1 cellular context compared by ENCODE assay signal in genomic region chr13:46546084-46546786, GRCh38.
TF ChIP-seq lines count a peak whose summit lies in the region.

No MANE protein-coding gene starts in this region.

TF ChIP-seq in SK-N-SH treated with all-trans-retinoic acid at 6 μM for 48 hours, 23 proteins besides CTCF, POLR2A, EP300 and RAD21 (continued from another document):
- TF ChIP-seq POU6F1 (CRISPR knock-in tag; IDR thresholded peaks at IDR 0.05; ENCODE audit: borderline replicate concordance, low read depth): no peak
- TF ChIP-seq ESRRG (CRISPR knock-in tag; IDR thresholded peaks at IDR 0.05): no peak
- TF ChIP-seq BACH2 (CRISPR knock-in tag; IDR thresholded peaks at IDR 0.05; ENCODE audit: borderline replicate concordance): no peak
- TF ChIP-seq, protein P1, sequence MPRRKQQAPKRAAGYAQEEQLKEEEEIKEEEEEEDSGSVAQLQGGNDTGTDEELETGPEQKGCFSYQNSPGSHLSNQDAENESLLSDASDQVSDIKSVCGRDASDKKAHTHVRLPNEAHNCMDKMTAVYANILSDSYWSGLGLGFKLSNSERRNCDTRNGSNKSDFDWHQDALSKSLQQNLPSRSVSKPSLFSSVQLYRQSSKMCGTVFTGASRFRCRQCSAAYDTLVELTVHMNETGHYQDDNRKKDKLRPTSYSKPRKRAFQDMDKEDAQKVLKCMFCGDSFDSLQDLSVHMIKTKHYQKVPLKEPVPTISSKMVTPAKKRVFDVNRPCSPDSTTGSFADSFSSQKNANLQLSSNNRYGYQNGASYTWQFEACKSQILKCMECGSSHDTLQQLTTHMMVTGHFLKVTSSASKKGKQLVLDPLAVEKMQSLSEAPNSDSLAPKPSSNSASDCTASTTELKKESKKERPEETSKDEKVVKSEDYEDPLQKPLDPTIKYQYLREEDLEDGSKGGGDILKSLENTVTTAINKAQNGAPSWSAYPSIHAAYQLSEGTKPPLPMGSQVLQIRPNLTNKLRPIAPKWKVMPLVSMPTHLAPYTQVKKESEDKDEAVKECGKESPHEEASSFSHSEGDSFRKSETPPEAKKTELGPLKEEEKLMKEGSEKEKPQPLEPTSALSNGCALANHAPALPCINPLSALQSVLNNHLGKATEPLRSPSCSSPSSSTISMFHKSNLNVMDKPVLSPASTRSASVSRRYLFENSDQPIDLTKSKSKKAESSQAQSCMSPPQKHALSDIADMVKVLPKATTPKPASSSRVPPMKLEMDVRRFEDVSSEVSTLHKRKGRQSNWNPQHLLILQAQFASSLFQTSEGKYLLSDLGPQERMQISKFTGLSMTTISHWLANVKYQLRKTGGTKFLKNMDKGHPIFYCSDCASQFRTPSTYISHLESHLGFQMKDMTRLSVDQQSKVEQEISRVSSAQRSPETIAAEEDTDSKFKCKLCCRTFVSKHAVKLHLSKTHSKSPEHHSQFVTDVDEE (CRISPR knock-in tag; IDR thresholded peaks at IDR 0.05): no peak
- no peak for TF ChIP-seq ZNF70 (CRISPR knock-in tag; IDR thresholded peaks at IDR 0.05)
- TF ChIP-seq GLIS3 (CRISPR knock-in tag; IDR thresholded peaks at IDR 0.05): no peak
- no peak for TF ChIP-seq ZC3H10 (CRISPR knock-in tag; IDR thresholded peaks at IDR 0.05)
- no peak for TF ChIP-seq PATZ1 (CRISPR knock-in tag; IDR thresholded peaks at IDR 0.05; ENCODE audit: borderline replicate concordance)
- no peak for TF ChIP-seq CSDC2 (CRISPR knock-in tag; IDR thresholded peaks at IDR 0.05)
- no peak for TF ChIP-seq RARB (CRISPR knock-in tag; IDR thresholded peaks at IDR 0.05)
- TF ChIP-seq, protein P2, sequence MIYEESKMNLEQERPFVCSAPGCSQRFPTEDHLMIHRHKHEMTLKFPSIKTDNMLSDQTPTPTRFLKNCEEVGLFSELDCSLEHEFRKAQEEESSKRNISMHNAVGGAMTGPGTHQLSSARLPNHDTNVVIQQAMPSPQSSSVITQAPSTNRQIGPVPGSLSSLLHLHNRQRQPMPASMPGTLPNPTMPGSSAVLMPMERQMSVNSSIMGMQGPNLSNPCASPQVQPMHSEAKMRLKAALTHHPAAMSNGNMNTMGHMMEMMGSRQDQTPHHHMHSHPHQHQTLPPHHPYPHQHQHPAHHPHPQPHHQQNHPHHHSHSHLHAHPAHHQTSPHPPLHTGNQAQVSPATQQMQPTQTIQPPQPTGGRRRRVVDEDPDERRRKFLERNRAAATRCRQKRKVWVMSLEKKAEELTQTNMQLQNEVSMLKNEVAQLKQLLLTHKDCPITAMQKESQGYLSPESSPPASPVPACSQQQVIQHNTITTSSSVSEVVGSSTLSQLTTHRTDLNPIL (CRISPR knock-in tag; IDR thresholded peaks at IDR 0.05; ENCODE audit: low read depth): no peak
- TF ChIP-seq SNAI2 (CRISPR knock-in tag; IDR thresholded peaks at IDR 0.05): no peak
- no peak for TF ChIP-seq ZFP3 (CRISPR knock-in tag; IDR thresholded peaks at IDR 0.05)
- TF ChIP-seq ZNF8 (CRISPR knock-in tag; IDR thresholded peaks at IDR 0.05): no peak
